ENCODE assay signal across 1 cellular context in genomic region chr11:1670928-1671371, GRCh38.
TF ChIP-seq lines count a peak whose summit lies in the region.

No MANE protein-coding gene starts in this region.

TF ChIP-seq in H1, 55 proteins besides CTCF, POLR2A, EP300 and RAD21:
- no peak for TF ChIP-seq RBBP5 (IDR thresholded peaks at IDR 0.05; ENCODE audit: borderline replicate concordance, low read depth, low read length)
- no peak for TF ChIP-seq JUND (IDR thresholded peaks at IDR 0.05; ENCODE audit: low read length)
- no peak for TF ChIP-seq NRF1 (IDR thresholded peaks at IDR 0.05; ENCODE audit: low read depth, low read length)
- TF ChIP-seq YY1 (IDR thresholded peaks at IDR 0.05; ENCODE audit: low read depth, low read length) = no peak
- TF ChIP-seq SIN3A (conservative IDR thresholded peaks at IDR 0.05 in 1 of 2, IDR thresholded peaks at IDR 0.05 in 1 of 2; ENCODE audit: low read depth in 1 of 2, low read length in 2 of 2) = no peak
- TF ChIP-seq E2F6 (IDR thresholded peaks at IDR 0.05) = no peak
- TF ChIP-seq USF2 (IDR thresholded peaks at IDR 0.05; ENCODE audit: low read length) = no peak
- TF ChIP-seq JUN (IDR thresholded peaks at IDR 0.05; ENCODE audit: low read depth, low read length) = no peak
- TF ChIP-seq PHF8 (conservative IDR thresholded peaks at IDR 0.05; ENCODE audit: low read depth, low read length) = no peak
- no peak for TF ChIP-seq SRF (IDR thresholded peaks at IDR 0.05; ENCODE audit: low read depth, low read length)
- no peak for TF ChIP-seq TBP (IDR thresholded peaks at IDR 0.05; ENCODE audit: low read depth, low read length)
- no peak for TF ChIP-seq SP2 (IDR thresholded peaks at IDR 0.05; ENCODE audit: low read length)
